Comparison of ENCODE assay signal across 8 cellular contexts in genomic region chr3:194686414-194686815, GRCh38. TPM values are rescaled to one million over a fixed set of nuclear protein-coding genes. Genes with fewer than 3 reads are reported as not detected.
DNase-seq lines count a peak whose midpoint lies in the region; ATAC-seq, FAIRE-seq and TF ChIP-seq lines count a peak whose summit lies in the region.

No MANE protein-coding gene starts in this region.

- no peak for FAIRE-seq in GM12892 (lab: Jason Lieb, UNC)

- intact Hi-C loops in activated CD4-positive, alpha-beta T cell treated with anti-CD3 and anti-CD28 coated beads, Interleukin-2, amount 10 ng/mL, durations not matched to agents 24 days and 14 days (cut with micrococcal nuclease), result loop anchor here (5.0 to 10.0 kb wide), 3 partner anchors 218 to 756 kb away; partner anchors contain the start of genes ACAP2 and HES1
- intact Hi-C loops in activated T-helper 2 cell treated with anti-CD3 and anti-CD28 coated beads, Interferon-gamma antibody, Interleukin-2, Interleukin-4, amounts not matched to agents 10 μg/mL and 5 μg/mL and 100 μg/mL, durations not matched to agents 14 hours and 24 hours and 36 hours (cut with micrococcal nuclease), result loop anchor here (5.0 to 10.0 kb wide), 4 partner anchors 289 to 828 kb away; partner anchors contain the start of genes ACAP2 and GP5
- intact Hi-C loops in left colon (cut with DNase I, micrococcal nuclease), result loop anchor here in 1 of 2 donors (10.0 kb wide), 1 partner anchor 578 kb away; no protein-coding TSS in a partner anchor

- peaks cover 53% of the 10 kb centered on the region for H3K27me3 Mint-ChIP-seq in activated CD4-positive, alpha-beta T cell treated with anti-CD3 and anti-CD28 coated beads, Interleukin-2, amount 10 ng/mL, durations not matched to agents 24 days and 14 days
- peaks cover 49% of the 10 kb centered on the region for H3K27me3 Mint-ChIP-seq in activated T-helper 2 cell treated with anti-CD3 and anti-CD28 coated beads, Interferon-gamma antibody, Interleukin-2, Interleukin-4, amounts not matched to agents 10 μg/mL and 5 μg/mL and 100 μg/mL, durations not matched to agents 14 hours and 24 hours and 36 hours (ENCODE audit: low read depth)

- peaks cover 51% of the 10 kb centered on the region for H3K4me1 Mint-ChIP-seq in activated CD4-positive, alpha-beta T cell treated with anti-CD3 and anti-CD28 coated beads, Interleukin-2, amount 10 ng/mL, durations not matched to agents 24 days and 14 days
- H3K4me1 Mint-ChIP-seq in activated T-helper 2 cell treated with anti-CD3 and anti-CD28 coated beads, Interferon-gamma antibody, Interleukin-2, Interleukin-4, amounts not matched to agents 10 μg/mL and 5 μg/mL and 100 μg/mL, durations not matched to agents 14 hours and 24 hours and 36 hours (ENCODE audit: low read depth), result peaks cover 42% of the 10 kb centered on the region

- no peaks in the 10 kb centered on the region for H3K36me3 ChIP-seq in thoracic aorta

- peak; percentile 71 for DNase-seq in activated CD4-positive, alpha-beta T cell treated with anti-CD3 and anti-CD28 coated beads, Interleukin-2, amount 10 ng/mL, durations not matched to agents 24 days and 14 days
- no peak for DNase-seq in activated CD4-positive, alpha-beta T cell treated with anti-CD3 and anti-CD28 coated beads for 4 hours
- DNase-seq in activated T-helper 2 cell treated with anti-CD3 and anti-CD28 coated beads, Interferon-gamma antibody, Interleukin-2, Interleukin-4, amounts not matched to agents 10 μg/mL and 5 μg/mL and 100 μg/mL, durations not matched to agents 14 hours and 24 hours and 36 hours (ENCODE audit: low spot score), result no peak
- DNase-seq in left colon (peak in 1 of 2 donors; percentile 53), thoracic aorta (ENCODE audit: low spot score) (no peak), GM12892 (ENCODE audit: insufficient read length) (no peak), NCI-H524 treated with DMSO at 0.1 percent for 48 hours (lab: John Stamatoyannopoulos, UW) (no peak)
- no peak for DNase-seq in effector CD4-positive, alpha-beta T cell

- H3K4me3 ChIP-seq in thoracic aorta, result peak overlapping the region; percentile 75

- H3K9me3 ChIP-seq in thoracic aorta, result no peaks in the 10 kb centered on the region

- peak overlapping the region in 1 of 2 donors; percentile 59 for H3K27ac ChIP-seq in thoracic aorta

- no peaks in the 10 kb centered on the region for H3K27me3 ChIP-seq in thoracic aorta (replicated peaks; ENCODE audit: insufficient read depth)

- H3K9me3 Mint-ChIP-seq in activated CD4-positive, alpha-beta T cell treated with anti-CD3 and anti-CD28 coated beads, Interleukin-2, amount 10 ng/mL, durations not matched to agents 24 days and 14 days, result no peaks in the 10 kb centered on the region
- no peaks in the 10 kb centered on the region for H3K9me3 Mint-ChIP-seq in activated T-helper 2 cell treated with anti-CD3 and anti-CD28 coated beads, Interferon-gamma antibody, Interleukin-2, Interleukin-4, amounts not matched to agents 10 μg/mL and 5 μg/mL and 100 μg/mL, durations not matched to agents 14 hours and 24 hours and 36 hours

- peaks cover 18 to 49% of the 10 kb centered on the region in 2 donors for H3K4me1 ChIP-seq in thoracic aorta (ENCODE audit: control insufficient read depth in 1 of 2, low read depth in 2 of 2)

- peak overlapping the region; percentile 83 for H3K4me3 Mint-ChIP-seq in activated CD4-positive, alpha-beta T cell treated with anti-CD3 and anti-CD28 coated beads, Interleukin-2, amount 10 ng/mL, durations not matched to agents 24 days and 14 days
- H3K4me3 Mint-ChIP-seq in activated T-helper 2 cell treated with anti-CD3 and anti-CD28 coated beads, Interferon-gamma antibody, Interleukin-2, Interleukin-4, amounts not matched to agents 10 μg/mL and 5 μg/mL and 100 μg/mL, durations not matched to agents 14 hours and 24 hours and 36 hours (ENCODE audit: low read depth), result peak overlapping the region; percentile 89

- ATAC-seq in left colon, result peak; percentile 24
- no peak for ATAC-seq in thoracic aorta (ENCODE audit: insufficient number of reproducible peaks, low FRiP score, low read depth)

- TF ChIP-seq CTCF in thoracic aorta (IDR thresholded peaks at IDR 0.05), result no peak

- no peak for TF ChIP-seq POLR2A in GM12892 (IDR thresholded peaks at IDR 0.05; ENCODE audit: low read depth, low read length)

- peaks cover 2% of the 10 kb centered on the region for H3K36me3 Mint-ChIP-seq in activated CD4-positive, alpha-beta T cell treated with anti-CD3 and anti-CD28 coated beads, Interleukin-2, amount 10 ng/mL, durations not matched to agents 24 days and 14 days (ENCODE audit: low read depth)
- H3K36me3 Mint-ChIP-seq in activated T-helper 2 cell treated with anti-CD3 and anti-CD28 coated beads, Interferon-gamma antibody, Interleukin-2, Interleukin-4, amounts not matched to agents 10 μg/mL and 5 μg/mL and 100 μg/mL, durations not matched to agents 14 hours and 24 hours and 36 hours (ENCODE audit: low read depth), result peaks cover 3% of the 10 kb centered on the region

- peak overlapping the region; percentile 1 for H3K27ac Mint-ChIP-seq in activated CD4-positive, alpha-beta T cell treated with anti-CD3 and anti-CD28 coated beads, Interleukin-2, amount 10 ng/mL, durations not matched to agents 24 days and 14 days
- peak overlapping the region; percentile 3 for H3K27ac Mint-ChIP-seq in activated T-helper 2 cell treated with anti-CD3 and anti-CD28 coated beads, Interferon-gamma antibody, Interleukin-2, Interleukin-4, amounts not matched to agents 10 μg/mL and 5 μg/mL and 100 μg/mL, durations not matched to agents 14 hours and 24 hours and 36 hours

RNA-seq across cellular contexts. Expression of gene FAM43A, which starts 0.7 kb away (rescaled TPM):
- total RNA-seq in activated CD4-positive, alpha-beta T cell treated with anti-CD3 and anti-CD28 coated beads, Interleukin-2, amount 10 ng/mL, durations not matched to agents 24 days and 14 days, result 7.0 TPM in 2 replicates
- 6.9 and 7.0 TPM in 2 replicates for total RNA-seq in activated T-helper 2 cell treated with anti-CD3 and anti-CD28 coated beads, Interferon-gamma antibody, Interleukin-2, Interleukin-4, amounts not matched to agents 10 μg/mL and 5 μg/mL and 100 μg/mL, durations not matched to agents 14 hours and 24 hours and 36 hours
- total RNA-seq in left colon (10 to 100 TPM; 29.1 to 73.4 TPM), thoracic aorta (10 to 100 TPM; 10.3 to 17.8 TPM)
- polyA plus RNA-seq in GM12892 (2012; ENCODE audit: missing spikeins), result 1.0 TPM

RNA-seq across cellular contexts. Expression of gene LSG1, which starts 14.4 kb away (rescaled TPM):
- total RNA-seq in activated CD4-positive, alpha-beta T cell treated with anti-CD3 and anti-CD28 coated beads, Interleukin-2, amount 10 ng/mL, durations not matched to agents 24 days and 14 days, result 59.0 and 60.2 TPM in 2 replicates
- total RNA-seq in activated T-helper 2 cell treated with anti-CD3 and anti-CD28 coated beads, Interferon-gamma antibody, Interleukin-2, Interleukin-4, amounts not matched to agents 10 μg/mL and 5 μg/mL and 100 μg/mL, durations not matched to agents 14 hours and 24 hours and 36 hours, result 52.8 and 53.6 TPM in 2 replicates
- total RNA-seq in left colon (10 to 100 TPM; 31.3 to 42.7 TPM), thoracic aorta (10 to 100 TPM; 19.4 to 59.3 TPM)
- polyA plus RNA-seq in GM12892 (2012; ENCODE audit: missing spikeins), result 19.2 TPM

RNA-seq across cellular contexts. Expression of gene TMEM44, which starts 53.2 kb away (rescaled TPM):
- 2.4 and 2.8 TPM in 2 replicates for total RNA-seq in activated CD4-positive, alpha-beta T cell treated with anti-CD3 and anti-CD28 coated beads, Interleukin-2, amount 10 ng/mL, durations not matched to agents 24 days and 14 days
- 9.3 and 9.4 TPM in 2 replicates for total RNA-seq in activated T-helper 2 cell treated with anti-CD3 and anti-CD28 coated beads, Interferon-gamma antibody, Interleukin-2, Interleukin-4, amounts not matched to agents 10 μg/mL and 5 μg/mL and 100 μg/mL, durations not matched to agents 14 hours and 24 hours and 36 hours
- total RNA-seq in left colon, result 10 to 100 TPM; 46.1 to 68.2 TPM
- total RNA-seq in thoracic aorta, result 10 to 100 TPM; 11.0 to 11.5 TPM
- polyA plus RNA-seq in GM12892 (2012; ENCODE audit: missing spikeins), result 7.3 TPM
